ENCODE assay signal across 9 cellular contexts in genomic region chr19:16366433-16367268, GRCh38. TPM values are rescaled to one million over a fixed set of nuclear protein-coding genes. Genes with fewer than 3 reads are reported as not detected.
DNase-seq lines count a peak whose midpoint lies in the region; ATAC-seq and TF ChIP-seq lines count a peak whose summit lies in the region.
"Had no signal": no experiment of that assay in that cellular context is flagged by ENCODE, and none has a peak within 500 bp of the region (broad histone marks: within the 10 kb centered on the region; RNA-seq: fewer than 3 reads in every experiment).

No MANE protein-coding gene starts in this region.

- intact Hi-C loops in sigmoid colon (cut with DNase I) = no loop called here

- no peak overlapping the region for H2BK15ac ChIP-seq in mesenchymal stem cell (ENCODE audit: low read depth, poor library complexity, severe bottlenecking)

- TF ChIP-seq POLR2A in sigmoid colon (IDR thresholded peaks at IDR 0.05) = no peak

- H4K91ac ChIP-seq in mesenchymal stem cell (ENCODE audit: low read length) = no peak overlapping the region

- H3K27me3 Mint-ChIP-seq in activated naive CD8-positive, alpha-beta T cell = no peaks in the 10 kb centered on the region

- no peak overlapping the region for H3K4ac ChIP-seq in mesenchymal stem cell (ENCODE audit: low read depth in 1 of 2, low read length in 2 of 2)

- H3K18ac ChIP-seq in mesenchymal stem cell (ENCODE audit: low read depth in 1 of 2, low read length in 2 of 2) = no peak overlapping the region

- H3K14ac ChIP-seq in mesenchymal stem cell (ENCODE audit: low read length in 2 of 2) = no peak overlapping the region

- peaks cover 0 to 3% (median 1%) of the 10 kb centered on the region in 4 donors for H3K4me1 ChIP-seq in sigmoid colon
- no peaks in the 10 kb centered on the region for H3K4me1 ChIP-seq in mesenchymal stem cell (ENCODE audit: control insufficient read depth, insufficient read depth, low read depth, low read length)

- H3K9me3 Mint-ChIP-seq in activated naive CD8-positive, alpha-beta T cell (ENCODE audit: low read depth) = no peaks in the 10 kb centered on the region

- peak; percentile 58 for DNase-seq in activated CD8-positive, alpha-beta memory T cell treated with anti-CD3 and anti-CD28 coated beads, Interleukin-2, amount 50 U/mL, for 4 hours
- DNase-seq in activated CD8-positive, alpha-beta memory T cell treated with anti-CD3 and anti-CD28 coated beads, Interleukin-2, amount 50 U/mL, for 48 hours = no peak
- DNase-seq in Kasumi-1 (lab: John Stamatoyannopoulos, UW) (peak; percentile 89 to 92), sigmoid colon (peak; percentile 48), mesenchymal stem cell (no peak), NCI-H2196 (lab: John Stamatoyannopoulos, UW; ENCODE audit: unreplicated experiment) (no peak)

- H3K27me3 ChIP-seq in sigmoid colon (no peaks in the 10 kb centered on the region), mesenchymal stem cell (ENCODE audit: control insufficient read depth in 1 of 2, insufficient read depth in 1 of 2, low read length in 2 of 2) (no peaks in the 10 kb centered on the region)

- peaks cover 50% of the 10 kb centered on the region for H3K4me1 Mint-ChIP-seq in activated naive CD8-positive, alpha-beta T cell (ENCODE audit: low read depth)

- no peak overlapping the region for H3K23ac ChIP-seq in mesenchymal stem cell (ENCODE audit: low read length in 2 of 2)

- H2BK120ac ChIP-seq in mesenchymal stem cell (ENCODE audit: low read depth, low read length) = no peak overlapping the region

- H2BK12ac ChIP-seq in mesenchymal stem cell (ENCODE audit: low read length in 2 of 2) = no peak overlapping the region

- no peak overlapping the region for H2BK5ac ChIP-seq in mesenchymal stem cell (ENCODE audit: low read depth, low read length, poor library complexity, severe bottlenecking)

- H3K9ac ChIP-seq in mesenchymal stem cell (ENCODE audit: low read length) = no peak overlapping the region

- no peak for TF ChIP-seq EP300 in sigmoid colon (IDR thresholded peaks at IDR 0.05)

- H3K27ac Mint-ChIP-seq in activated naive CD8-positive, alpha-beta T cell = peak overlapping the region; percentile 77

- ATAC-seq in GM21381 (IDR thresholded peaks at IDR 0.05; ENCODE audit: unreplicated experiment) = no peak
- ATAC-seq: Panc1 had no signal

- H3K79me1 ChIP-seq in mesenchymal stem cell (replicated peaks; ENCODE audit: low read length, poor library complexity, severe bottlenecking) = peaks cover 48% of the 10 kb centered on the region

- no peak overlapping the region for H3K4me3 Mint-ChIP-seq in activated naive CD8-positive, alpha-beta T cell

- H3K4me3 ChIP-seq in sigmoid colon = no peak overlapping the region
- H3K4me3 ChIP-seq in mesenchymal stem cell (ENCODE audit: insufficient read depth in 1 of 2, low read depth in 1 of 2, low read length in 2 of 2) = no peak overlapping the region

- TF ChIP-seq CTCF in sigmoid colon (IDR thresholded peaks at IDR 0.05) = no peak

- no peak overlapping the region for H4K8ac ChIP-seq in mesenchymal stem cell (ENCODE audit: low read length)

- no peak overlapping the region for H2AK5ac ChIP-seq in mesenchymal stem cell (ENCODE audit: low read length, severe bottlenecking)

- H3K36me3 ChIP-seq in sigmoid colon = peaks cover 0 to 4% (median 0%) of the 10 kb centered on the region in 4 donors
- peaks cover 29 to 60% of the 10 kb centered on the region in 2 experiments for H3K36me3 ChIP-seq in mesenchymal stem cell (ENCODE audit: control insufficient read depth in 1 of 2, insufficient read depth in 2 of 2, low read depth in 1 of 2, low read length in 2 of 2)

- H3K9me3 ChIP-seq in sigmoid colon (no peaks in the 10 kb centered on the region), mesenchymal stem cell (ENCODE audit: control insufficient read depth, low read length) (no peaks in the 10 kb centered on the region)

- no peak overlapping the region for H3K4me2 ChIP-seq in mesenchymal stem cell (ENCODE audit: low read length, poor library complexity, severe bottlenecking)

- 44 to 82% methylated on average over 26 of the region's 26 CpGs for WGBS in sigmoid colon, 2 donors
- WGBS in mesenchymal stem cell = 86% methylated on average over 26 of the region's 26 CpGs

- H3K36me3 Mint-ChIP-seq in activated naive CD8-positive, alpha-beta T cell = no peaks in the 10 kb centered on the region

- H3K27ac ChIP-seq in sigmoid colon (peak overlapping the region in 3 of 4 donors; percentile 21 to 47 (median 45)), mesenchymal stem cell (ENCODE audit: low read length, poor library complexity, severe bottlenecking) (no peak overlapping the region)

- H2AFZ ChIP-seq in mesenchymal stem cell (ENCODE audit: low read depth, low read length) = no peak overlapping the region

RNA-seq across cellular contexts. Expression of gene KLF2, which starts 42.0 kb away (rescaled TPM):
- total RNA-seq in sigmoid colon = 10 to 100 TPM; 17.1 to 49.3 (median 28.3) TPM
- polyA plus RNA-seq in sigmoid colon = 10 to 100 TPM in 1 of 3 donors, 1 to 10 TPM in 2; 2.8 to 25.9 (median 3.6) TPM
- polyA plus RNA-seq in mesenchymal stem cell (2013, experiment 1 of 2) = 39.9 TPM
- polyA plus RNA-seq in mesenchymal stem cell (2013, experiment 2 of 2) = 38.0 TPM

Comparison
In these comparisons a context has a peak if more than half of its experiments do, and no peak if none do; other contexts are left out.
1. DNase-seq: peak in activated CD8-positive, alpha-beta memory T cell treated with anti-CD3 and anti-CD28 coated beads, Interleukin-2, amount 50 U/mL, for 4 hours (single experiment), Kasumi-1 (2 of 2) and sigmoid colon (single experiment); none in activated CD8-positive, alpha-beta memory T cell treated with anti-CD3 and anti-CD28 coated beads, Interleukin-2, amount 50 U/mL, for 48 hours (single experiment), mesenchymal stem cell (single experiment) and NCI-H2196 (single experiment).